ENCODE assay signal across 1 cellular context in the genomic region with DNA sequence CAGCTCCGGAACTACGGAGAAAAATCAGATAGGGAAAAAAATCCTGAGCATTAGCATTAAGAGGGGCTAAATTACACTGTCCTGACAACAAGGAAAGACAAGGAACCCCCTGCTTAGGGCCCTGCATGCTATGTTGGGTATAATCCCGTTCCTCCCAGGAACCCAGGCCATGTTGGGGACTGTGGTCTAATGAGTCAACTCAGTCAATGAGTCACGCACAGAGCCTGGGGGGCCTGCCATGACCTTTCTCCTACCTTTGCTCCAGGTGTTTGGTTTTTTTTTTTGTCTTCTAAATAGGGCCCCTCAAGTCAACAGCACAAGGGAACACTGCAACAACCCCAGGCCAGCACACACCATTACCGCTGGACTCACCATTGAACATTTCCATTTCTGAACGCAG.
TF ChIP-seq lines count a peak whose summit lies in the region.

No MANE protein-coding gene starts in this region.

TF ChIP-seq in HepG2, 621 proteins besides CTCF, POLR2A, EP300 and RAD21:
- TF ChIP-seq PPARG (CRISPR knock-in tag; conservative IDR thresholded peaks at IDR 0.05) (0 out of 2 replicates have a peak, but pooled peaks have one; percentile 24), NFE2L1 (CRISPR knock-in tag; IDR thresholded peaks at IDR 0.05; ENCODE audit: borderline replicate concordance) (no peak), ZZZ3 (CRISPR knock-in tag; IDR thresholded peaks at IDR 0.05; ENCODE audit: borderline replicate concordance) (no peak), ZNF547 (CRISPR knock-in tag; IDR thresholded peaks at IDR 0.05) (no peak), MYNN (CRISPR knock-in tag; IDR thresholded peaks at IDR 0.05; ENCODE audit: low read depth) (no peak), SRSF9 (IDR thresholded peaks at IDR 0.05; ENCODE audit: borderline replicate concordance, insufficient read depth, low read depth, low read length, poor library complexity, severe bottlenecking) (no peak), FOSL2 (CRISPR knock-in tag; IDR thresholded peaks at IDR 0.05) (peak; percentile 70)
- TF ChIP-seq, protein P1, sequence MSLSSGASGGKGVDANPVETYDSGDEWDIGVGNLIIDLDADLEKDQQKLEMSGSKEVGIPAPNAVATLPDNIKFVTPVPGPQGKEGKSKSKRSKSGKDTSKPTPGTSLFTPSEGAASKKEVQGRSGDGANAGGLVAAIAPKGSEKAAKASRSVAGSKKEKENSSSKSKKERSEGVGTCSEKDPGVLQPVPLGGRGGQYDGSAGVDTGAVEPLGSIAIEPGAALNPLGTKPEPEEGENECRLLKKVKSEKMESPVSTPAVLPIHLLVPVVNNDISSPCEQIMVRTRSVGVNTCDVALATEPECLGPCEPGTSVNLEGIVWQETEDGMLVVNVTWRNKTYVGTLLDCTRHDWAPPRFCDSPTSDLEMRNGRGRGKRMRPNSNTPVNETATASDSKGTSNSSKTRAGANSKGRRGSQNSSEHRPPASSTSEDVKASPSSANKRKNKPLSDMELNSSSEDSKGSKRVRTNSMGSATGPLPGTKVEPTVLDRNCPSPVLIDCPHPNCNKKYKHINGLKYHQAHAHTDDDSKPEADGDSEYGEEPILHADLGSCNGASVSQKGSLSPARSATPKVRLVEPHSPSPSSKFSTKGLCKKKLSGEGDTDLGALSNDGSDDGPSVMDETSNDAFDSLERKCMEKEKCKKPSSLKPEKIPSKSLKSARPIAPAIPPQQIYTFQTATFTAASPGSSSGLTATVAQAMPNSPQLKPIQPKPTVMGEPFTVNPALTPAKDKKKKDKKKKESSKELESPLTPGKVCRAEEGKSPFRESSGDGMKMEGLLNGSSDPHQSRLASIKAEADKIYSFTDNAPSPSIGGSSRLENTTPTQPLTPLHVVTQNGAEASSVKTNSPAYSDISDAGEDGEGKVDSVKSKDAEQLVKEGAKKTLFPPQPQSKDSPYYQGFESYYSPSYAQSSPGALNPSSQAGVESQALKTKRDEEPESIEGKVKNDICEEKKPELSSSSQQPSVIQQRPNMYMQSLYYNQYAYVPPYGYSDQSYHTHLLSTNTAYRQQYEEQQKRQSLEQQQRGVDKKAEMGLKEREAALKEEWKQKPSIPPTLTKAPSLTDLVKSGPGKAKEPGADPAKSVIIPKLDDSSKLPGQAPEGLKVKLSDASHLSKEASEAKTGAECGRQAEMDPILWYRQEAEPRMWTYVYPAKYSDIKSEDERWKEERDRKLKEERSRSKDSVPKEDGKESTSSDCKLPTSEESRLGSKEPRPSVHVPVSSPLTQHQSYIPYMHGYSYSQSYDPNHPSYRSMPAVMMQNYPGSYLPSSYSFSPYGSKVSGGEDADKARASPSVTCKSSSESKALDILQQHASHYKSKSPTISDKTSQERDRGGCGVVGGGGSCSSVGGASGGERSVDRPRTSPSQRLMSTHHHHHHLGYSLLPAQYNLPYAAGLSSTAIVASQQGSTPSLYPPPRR (CRISPR knock-in tag; IDR thresholded peaks at IDR 0.05; ENCODE audit: borderline replicate concordance), result no peak
